13 cellular contexts compared by ENCODE assay signal in the genomic region with DNA sequence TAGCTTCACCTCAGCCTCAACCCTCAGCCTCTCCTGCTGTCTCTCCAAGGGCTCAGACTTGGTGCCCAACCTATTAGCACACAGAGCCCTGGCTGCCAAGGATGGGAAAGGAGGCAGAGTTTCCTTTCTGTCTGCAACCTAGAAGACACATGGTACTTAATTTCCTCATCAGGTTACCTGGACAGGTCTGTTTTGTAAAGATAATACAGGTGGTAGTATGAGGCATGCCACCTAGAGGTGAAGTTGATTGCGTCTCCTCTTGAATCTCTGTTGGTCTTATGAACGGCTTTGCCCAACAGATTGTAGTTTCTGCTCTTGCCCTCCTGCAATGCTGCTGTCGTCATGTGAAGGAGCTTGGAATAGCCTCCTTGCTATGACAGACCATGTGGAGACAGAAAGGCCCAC. TPM values are rescaled to one million over a fixed set of nuclear protein-coding genes. Genes with fewer than 3 reads are reported as not detected.
DNase-seq lines count a peak whose midpoint lies in the region; ATAC-seq and TF ChIP-seq lines count a peak whose summit lies in the region.
"Had no signal": no experiment of that assay in that cellular context is flagged by ENCODE, and none has a peak within 500 bp of the region (broad histone marks: within the 10 kb centered on the region; RNA-seq: fewer than 3 reads in every experiment).

No MANE protein-coding gene starts in this region.

- no peak overlapping the region for H4K5ac ChIP-seq in H9 (ENCODE audit: insufficient read length, low read depth, low read length)

- H3K4me3 Mint-ChIP-seq in CD4-positive, CD25-positive, alpha-beta regulatory T cell, result no peak overlapping the region
- no peak overlapping the region for H3K4me3 Mint-ChIP-seq in H9
- H3K4me3 Mint-ChIP-seq: B cell had no signal

- H3K9me3 ChIP-seq in CD4-positive, CD25-positive, alpha-beta regulatory T cell (ENCODE audit: control insufficient read depth in 2 of 2, low read length in 2 of 2), result no peaks in the 10 kb centered on the region
- no peaks in the 10 kb centered on the region for H3K9me3 ChIP-seq in H9 (ENCODE audit: control insufficient read depth, low read depth, low read length)
- H3K9me3 ChIP-seq: suprapubic skin had no signal

- no peak overlapping the region for H2BK120ac ChIP-seq in H9 (ENCODE audit: low read depth, low read length, poor library complexity, severe bottlenecking)

- WGBS in H9 (ENCODE audit: extremely low coverage, insufficient read length, low lambda C conversion rate), result no CpG with 5 or more reads among the region's 3 CpGs

- no peaks in the 10 kb centered on the region for H4K20me1 ChIP-seq in H9 (ENCODE audit: control insufficient read depth, insufficient read depth, insufficient read length)

- no peak overlapping the region for H2BK15ac ChIP-seq in H9 (ENCODE audit: low read depth, low read length)

- H3K36me3 ChIP-seq in CD4-positive, CD25-positive, alpha-beta regulatory T cell (ENCODE audit: control insufficient read depth, insufficient read depth, low read length), result no peaks in the 10 kb centered on the region
- H3K36me3 ChIP-seq: suprapubic skin had no signal

- H3K27ac Mint-ChIP-seq in CD4-positive, CD25-positive, alpha-beta regulatory T cell, result no peak overlapping the region
- H3K27ac Mint-ChIP-seq in H9, result no peak overlapping the region
- H3K27ac Mint-ChIP-seq: B cell had no signal

- H3K27ac ChIP-seq in CD4-positive, CD25-positive, alpha-beta regulatory T cell (ENCODE audit: insufficient read depth, low read length, poor library complexity, severe bottlenecking), result no peak overlapping the region
- H3K27ac ChIP-seq in H9 (ENCODE audit: insufficient read length, low read depth, low read length), result no peak overlapping the region
- H3K27ac ChIP-seq: suprapubic skin had no signal

- no peak overlapping the region for H4K8ac ChIP-seq in H9 (replicated peaks; ENCODE audit: insufficient read length, low read depth, low read length)

- peaks cover 0 to 7% (median 0%) of the 10 kb centered on the region in 4 donors for H3K4me1 Mint-ChIP-seq in CD4-positive, CD25-positive, alpha-beta regulatory T cell
- H3K4me1 Mint-ChIP-seq in H9, result no peaks in the 10 kb centered on the region
- H3K4me1 Mint-ChIP-seq: B cell had no signal

- no peak overlapping the region for H3K23ac ChIP-seq in H9 (ENCODE audit: insufficient read length, low read depth, low read length)

- H3K79me2 ChIP-seq in H9 (ENCODE audit: insufficient read depth, low read length), result no peaks in the 10 kb centered on the region

- DNase-seq in CD4-positive, CD25-positive, alpha-beta regulatory T cell, result peak in 2 of 3 donors; percentile 28 to 43
- peak; percentile 32 for DNase-seq in H9
- DNase-seq in RPMI8226, result peak; percentile 24
- peak; percentile 23 for DNase-seq in iPS DF 19.7 (ENCODE audit: low read depth, low spot score)
- no peak for DNase-seq in activated T-cell treated with anti-CD3 and anti-CD28 coated beads for 4 hours
- no peak for DNase-seq in AG20443 (ENCODE audit: low spot score)
- DNase-seq: NCI-H187, posterior cingulate gyrus had no signal

- no peak overlapping the region for H3K4me3 ChIP-seq in CD4-positive, CD25-positive, alpha-beta regulatory T cell (ENCODE audit: low read depth, low read length)
- H3K4me3 ChIP-seq: lung, suprapubic skin had no signal

- no peak overlapping the region for H2BK5ac ChIP-seq in H9 (ENCODE audit: insufficient read length, low read length)

- no peak overlapping the region for H3K4me2 ChIP-seq in H9 (ENCODE audit: insufficient read depth, insufficient read length, low read length)

- H3K14ac ChIP-seq in H9 (ENCODE audit: insufficient read depth, low read length), result no peak overlapping the region

- no peaks in the 10 kb centered on the region for H3K23me2 ChIP-seq in H9 (ENCODE audit: insufficient read length, low read depth, low read length, poor library complexity, severe bottlenecking)

- no peak overlapping the region for H3K18ac ChIP-seq in H9 (ENCODE audit: insufficient read length, low read depth, low read length)

- no peak overlapping the region for H3K4ac ChIP-seq in H9 (ENCODE audit: low read depth, low read length)

- no peak overlapping the region for H3K9ac ChIP-seq in H9 (ENCODE audit: extremely low read depth, insufficient read length, low read length)

- no peaks in the 10 kb centered on the region for H3K36me3 Mint-ChIP-seq in CD4-positive, CD25-positive, alpha-beta regulatory T cell
- no peaks in the 10 kb centered on the region for H3K36me3 Mint-ChIP-seq in H9 (ENCODE audit: insufficient read depth in 1 of 3, low read depth in 3 of 3)

- H2AFZ ChIP-seq in H9 (ENCODE audit: low read length), result no peak overlapping the region

- H3K4me1 ChIP-seq in CD4-positive, CD25-positive, alpha-beta regulatory T cell (ENCODE audit: control insufficient read depth, insufficient read depth, low read length, poor library complexity, severe bottlenecking), result no peaks in the 10 kb centered on the region
- H3K4me1 ChIP-seq in H9 (ENCODE audit: insufficient read depth, low read length), result no peaks in the 10 kb centered on the region

- TF ChIP-seq CTCF in H9 (conservative IDR thresholded peaks at IDR 0.05), result peak; percentile 59

- no peak overlapping the region for H3T11ph ChIP-seq in H9 (ENCODE audit: low read length)

- H3K27me3 Mint-ChIP-seq in CD4-positive, CD25-positive, alpha-beta regulatory T cell, result no peaks in the 10 kb centered on the region
- no peaks in the 10 kb centered on the region for H3K27me3 Mint-ChIP-seq in H9 (ENCODE audit: low read depth)
- H3K27me3 Mint-ChIP-seq: B cell had no signal

- no peaks in the 10 kb centered on the region for H3K9me3 Mint-ChIP-seq in CD4-positive, CD25-positive, alpha-beta regulatory T cell
- no peaks in the 10 kb centered on the region for H3K9me3 Mint-ChIP-seq in H9

- H3K56ac ChIP-seq in H9 (ENCODE audit: insufficient read length, low read depth, low read length), result no peak overlapping the region

- ATAC-seq in CD4-positive, CD25-positive, alpha-beta regulatory T cell (ENCODE audit: low read depth in 2 of 2), result no peak
- ATAC-seq in GM21528 (IDR thresholded peaks at IDR 0.05; ENCODE audit: low FRiP score, unreplicated experiment), result no peak
- no peak for ATAC-seq in HG03469 (IDR thresholded peaks at IDR 0.05; ENCODE audit: unreplicated experiment)

- H2AK5ac ChIP-seq in H9 (ENCODE audit: insufficient read length, low read length), result no peak overlapping the region

- no peaks in the 10 kb centered on the region for H3K27me3 ChIP-seq in CD4-positive, CD25-positive, alpha-beta regulatory T cell (ENCODE audit: control insufficient read depth, insufficient read depth, low read length)
- H3K27me3 ChIP-seq in H9 (ENCODE audit: insufficient read depth, low read length), result no peaks in the 10 kb centered on the region
- H3K27me3 ChIP-seq: suprapubic skin had no signal

- H4K91ac ChIP-seq in H9 (ENCODE audit: insufficient read length, low read depth, low read length), result no peak overlapping the region

- H2BK12ac ChIP-seq in H9 (ENCODE audit: insufficient read length, low read depth, low read length), result no peak overlapping the region

- no peaks in the 10 kb centered on the region for H3K79me1 ChIP-seq in H9 (ENCODE audit: insufficient read depth, low read depth, low read length, poor library complexity, severe bottlenecking)

- H2BK20ac ChIP-seq in H9 (ENCODE audit: low read depth, low read length, poor library complexity, severe bottlenecking), result no peak overlapping the region

RNA-seq across cellular contexts. Expression of a gene that starts 44.5 kb away (rescaled TPM):
- 27.6 TPM for total RNA-seq in CD4-positive, CD25-positive, alpha-beta regulatory T cell
- polyA plus RNA-seq in CD4-positive, CD25-positive, alpha-beta regulatory T cell, result 10 to 100 TPM; 13.5 to 24.0 (median 15.3) TPM
- 48.8 and 51.5 TPM in 2 replicates for total RNA-seq in H9 (2021)

RNA-seq across cellular contexts. Expression of a gene that starts 51.9 kb away (rescaled TPM):
- 79.3 TPM for total RNA-seq in CD4-positive, CD25-positive, alpha-beta regulatory T cell
- 1 to 10 TPM; 2.7 to 6.0 (median 3.9) TPM for polyA plus RNA-seq in CD4-positive, CD25-positive, alpha-beta regulatory T cell
- 6.8 and 7.1 TPM in 2 replicates for total RNA-seq in H9 (2021)

Comparison
In these comparisons a context has a peak if more than half of its experiments do, and no peak if none do; other contexts are left out.
1. DNase-seq: peak in CD4-positive, CD25-positive, alpha-beta regulatory T cell (2 of 3), H9 (single experiment), RPMI8226 (single experiment) and iPS DF 19.7 (single experiment); none in activated T-cell treated with anti-CD3 and anti-CD28 coated beads for 4 hours (single experiment) and AG20443 (single experiment).